ENCODE assay signal across 8 cellular contexts in the genomic region with DNA sequence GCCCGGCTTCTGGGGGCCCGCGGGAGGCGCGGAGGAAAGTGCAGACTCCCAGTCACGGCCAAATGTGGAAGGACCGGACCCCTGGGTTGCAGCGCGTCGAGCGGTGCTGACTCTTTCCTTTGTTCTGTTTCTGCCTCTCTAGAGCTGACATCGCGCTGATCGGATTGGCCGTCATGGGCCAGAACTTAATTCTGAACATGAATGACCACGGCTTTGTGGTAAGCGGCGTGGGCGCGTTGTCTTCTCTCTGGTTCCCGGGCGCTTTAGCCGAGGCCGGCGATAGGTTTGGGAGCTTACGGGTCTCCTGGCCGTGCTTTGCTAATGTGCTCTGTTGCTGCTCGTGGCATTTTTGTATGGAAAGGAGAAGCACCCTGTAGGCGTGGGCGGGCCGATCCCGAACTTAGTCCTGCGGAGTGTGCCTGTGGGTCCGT. TPM values are rescaled to one million over a fixed set of nuclear protein-coding genes. Genes with fewer than 3 reads are reported as not detected.
DNase-seq lines count a peak whose midpoint lies in the region; ATAC-seq and TF ChIP-seq lines count a peak whose summit lies in the region.

No MANE protein-coding gene starts in this region.

- peak overlapping the region; percentile 26 for H3K9ac ChIP-seq in muscle layer of colon (ENCODE audit: low read length)

- no peak for DNase-seq in A673 (ENCODE audit: low spot score)
- DNase-seq in T-helper 17 cell, result no peak
- peak; percentile 39 for DNase-seq in epithelial cell of esophagus (ENCODE audit: low read depth)
- DNase-seq in vagina (ENCODE audit: extremely low spot score in 2 of 2), result no peak
- DNase-seq in NCI-H128 (lab: John Stamatoyannopoulos, UW; ENCODE audit: unreplicated experiment), result no peak

- no TSS peak for BruUV-seq in A673 (replicated peaks; lab: Mats Ljungman, UMichigan)

- ATAC-seq in GM18517 (IDR thresholded peaks at IDR 0.05; ENCODE audit: unreplicated experiment) (peak; percentile 8), T-helper 17 cell (no peak), GM19328 (IDR thresholded peaks at IDR 0.05; ENCODE audit: unreplicated experiment) (no peak)

- H3K4me1 ChIP-seq in A673 (ENCODE audit: insufficient read depth, low read length, poor library complexity, severe bottlenecking) (peaks cover 18% of the 10 kb centered on the region), muscle layer of colon (ENCODE audit: insufficient read depth, low read length) (peaks cover 12% of the 10 kb centered on the region), vagina (peaks cover 27% of the 10 kb centered on the region)

- TF ChIP-seq CTCF in A673 (conservative IDR thresholded peaks at IDR 0.05; ENCODE audit: low read depth, low read length) (no peak), epithelial cell of esophagus (IDR thresholded peaks at IDR 0.05; ENCODE audit: insufficient read depth, low read depth, low read length, missing control alignments) (no peak), vagina (IDR thresholded peaks at IDR 0.05) (no peak)

- peak overlapping the region; percentile 43 for H3K27ac Mint-ChIP-seq in T-helper 17 cell

- H3K36me3 Mint-ChIP-seq in T-helper 17 cell (ENCODE audit: low read depth), result peaks cover 2% of the 10 kb centered on the region

- peak overlapping the region; percentile 93 for H3K4me3 Mint-ChIP-seq in T-helper 17 cell

- no peak for TF ChIP-seq POLR2A in vagina (IDR thresholded peaks at IDR 0.05)

- H3K4me1 Mint-ChIP-seq in T-helper 17 cell, result peaks cover 19% of the 10 kb centered on the region

- no peaks in the 10 kb centered on the region for H3K27me3 Mint-ChIP-seq in T-helper 17 cell

- CTCF ChIA-PET in A673 (lab: Charles Lee), result interaction anchor here (0.6 kb wide), 1 partner anchor 194 kb away, joined by 4 read pairs; no protein-coding TSS in a partner anchor

- intact Hi-C loops in A673 (cut with micrococcal nuclease; ENCODE audit: unreplicated experiment) (no loop called here), vagina (cut with DNase I) (no loop called here)

- POLR2A ChIA-PET in A673 (lab: Charles Lee; ENCODE audit: low non-redundant PET), result no interaction called here

- H3K9me3 ChIP-seq in A673 (ENCODE audit: low read depth, low read length, poor library complexity, severe bottlenecking) (no peaks in the 10 kb centered on the region), T-helper 17 cell (ENCODE audit: control insufficient read depth, low read length, poor library complexity, severe bottlenecking) (no peaks in the 10 kb centered on the region), muscle layer of colon (ENCODE audit: low read length) (no peaks in the 10 kb centered on the region), vagina (no peaks in the 10 kb centered on the region)

- H3K4me3 ChIP-seq in A673 (ENCODE audit: low read depth, low read length, poor library complexity, severe bottlenecking), result peak overlapping the region; percentile 95
- H3K4me3 ChIP-seq in epithelial cell of esophagus (ENCODE audit: low read length), result peak overlapping the region; percentile 90
- peak overlapping the region; percentile 82 to 94 for H3K4me3 ChIP-seq in muscle layer of colon (ENCODE audit: low read depth in 1 of 2, low read length in 2 of 2)
- peak overlapping the region; percentile 80 to 93 for H3K4me3 ChIP-seq in vagina

- peak overlapping the region; percentile 94 for H3K27ac ChIP-seq in A673 (ENCODE audit: low read depth, low read length, poor library complexity, severe bottlenecking)
- peak overlapping the region; percentile 78 for H3K27ac ChIP-seq in muscle layer of colon (ENCODE audit: low read depth, low read length)
- peak overlapping the region; percentile 83 for H3K27ac ChIP-seq in vagina

- no peaks in the 10 kb centered on the region for H3K27me3 ChIP-seq in A673 (replicated peaks; ENCODE audit: insufficient read depth, low read depth, low read length, poor library complexity)
- no peaks in the 10 kb centered on the region for H3K27me3 ChIP-seq in muscle layer of colon (ENCODE audit: control insufficient read depth in 1 of 2, insufficient read depth in 2 of 2, low read length in 2 of 2)
- no peaks in the 10 kb centered on the region for H3K27me3 ChIP-seq in vagina

- H3K36me3 ChIP-seq in A673 (ENCODE audit: insufficient read depth, low read length, poor library complexity, severe bottlenecking) (peaks cover 42% of the 10 kb centered on the region), muscle layer of colon (ENCODE audit: insufficient read depth, low read length) (peaks cover 13% of the 10 kb centered on the region), vagina (peaks cover 0 to 22% of the 10 kb centered on the region in 2 donors)

RNA-seq across cellular contexts. Expression of gene PGD, which starts 0.6 kb away (rescaled TPM):
- total RNA-seq in A673 (2021) (423 and 451 TPM in 2 replicates), T-helper 17 cell (10 to 100 TPM; 22.7 to 40.0 TPM), vagina (100 TPM)

RNA-seq across cellular contexts. Expression of gene CENPS, which starts 30.7 kb away (rescaled TPM):
- 37.7 and 42.2 TPM in 2 replicates for total RNA-seq in A673 (2021)
- total RNA-seq in T-helper 17 cell, result 1 to 10 TPM; 3.8 to 6.3 TPM
- 1.2 TPM for total RNA-seq in vagina

RNA-seq across cellular contexts. Expression of gene CORT, which starts 50.3 kb away (rescaled TPM):
- 1.4 and 2.0 TPM in 2 replicates for total RNA-seq in A673 (2021)
- total RNA-seq in T-helper 17 cell, result under 1 TPM; 0.42 to 0.52 TPM
- total RNA-seq in vagina, result not detected
